Comparison of ENCODE assay signal across 12 cellular contexts in genomic region chr1:12158362-12159092, GRCh38. TPM values are rescaled to one million over a fixed set of nuclear protein-coding genes. Genes with fewer than 3 reads are reported as not detected.
DNase-seq lines count a peak whose midpoint lies in the region; ATAC-seq and TF ChIP-seq lines count a peak whose summit lies in the region.
"Had no signal": no experiment of that assay in that cellular context is flagged by ENCODE, and none has a peak within 500 bp of the region (broad histone marks: within the 10 kb centered on the region; RNA-seq: fewer than 3 reads in every experiment).

No MANE protein-coding gene starts in this region.

- no peaks in the 10 kb centered on the region for H4K20me1 ChIP-seq in OCI-LY7 (ENCODE audit: insufficient read depth, low read length)

- no TSS peak for BruUV-seq in OCI-LY7 (replicated peaks; lab: Mats Ljungman, UMichigan)

- peak overlapping the region; percentile 60 for H3K27ac Mint-ChIP-seq in CD8-positive, alpha-beta T cell
- peak overlapping the region; percentile 99 for H3K27ac Mint-ChIP-seq in activated naive CD4-positive, alpha-beta T cell treated with anti-CD3 and anti-CD28 coated beads, Interleukin-2, amount 50 U/mL, for 24 hours
- peak overlapping the region; percentile 63 to 91 (median 83) for H3K27ac Mint-ChIP-seq in naive thymus-derived CD8-positive, alpha-beta T cell

- POLR2A ChIA-PET in CD8-positive, alpha-beta T cell (lab: Charles Lee), result interaction anchor here (1.5 kb wide), 1 partner anchor 11 kb away, joined by 4 read pairs; no protein-coding TSS in a partner anchor
- POLR2A ChIA-PET in HEK293 (lab: Yijun Ruan, JAX) (interaction anchor here (0.7 kb wide), 1 partner anchor 392 kb away, joined by 7 read pairs; no protein-coding TSS in a partner anchor), OCI-LY7 (lab: Charles Lee) (interaction anchor here (0.6 kb wide), 1 partner anchor 1844 kb away, joined by 5 read pairs; no protein-coding TSS in a partner anchor)
- POLR2A ChIA-PET in naive thymus-derived CD8-positive, alpha-beta T cell (lab: Charles Lee), result interaction anchor here (0.7 to 5.5 kb wide), 2 partner anchors 8 to 180 kb away, joined by 3 to 77 read pairs; no protein-coding TSS in a partner anchor

- no peaks in the 10 kb centered on the region for H3K36me3 Mint-ChIP-seq in CD8-positive, alpha-beta T cell
- H3K36me3 Mint-ChIP-seq in activated naive CD4-positive, alpha-beta T cell treated with anti-CD3 and anti-CD28 coated beads, Interleukin-2, amount 50 U/mL, for 24 hours, result no peaks in the 10 kb centered on the region
- no peaks in the 10 kb centered on the region for H3K36me3 Mint-ChIP-seq in naive thymus-derived CD8-positive, alpha-beta T cell

- H2AFZ ChIP-seq in OCI-LY7 (ENCODE audit: low read length), result no peak overlapping the region

- H3K27me3 Mint-ChIP-seq in CD8-positive, alpha-beta T cell (ENCODE audit: low read depth), result no peaks in the 10 kb centered on the region
- no peaks in the 10 kb centered on the region for H3K27me3 Mint-ChIP-seq in activated naive CD4-positive, alpha-beta T cell treated with anti-CD3 and anti-CD28 coated beads, Interleukin-2, amount 50 U/mL, for 24 hours
- H3K27me3 Mint-ChIP-seq in naive thymus-derived CD8-positive, alpha-beta T cell, result no peaks in the 10 kb centered on the region

- intact Hi-C loops in CD8-positive, alpha-beta T cell (cut with DNase I, micrococcal nuclease), result loop anchor here in 1 of 2 experiments (1.0 kb wide), 1 partner anchor 8 kb away; no protein-coding TSS in a partner anchor
- intact Hi-C loops in OCI-LY7 (cut with micrococcal nuclease; ENCODE audit: unreplicated experiment), result no loop called here

- H3K4me1 ChIP-seq in CD8-positive, alpha-beta T cell (ENCODE audit: insufficient read depth, low read length), result peaks cover 57% of the 10 kb centered on the region
- no peaks in the 10 kb centered on the region for H3K4me1 ChIP-seq in HEK293 (ENCODE audit: control insufficient read depth, insufficient read depth, low read length)
- peaks cover 38% of the 10 kb centered on the region for H3K4me1 ChIP-seq in OCI-LY7 (ENCODE audit: insufficient read depth, low read length, poor library complexity, severe bottlenecking)

- H3K9me2 ChIP-seq in OCI-LY7 (ENCODE audit: insufficient read depth, low read length), result no peaks in the 10 kb centered on the region

- DNase-seq in CD8-positive, alpha-beta T cell, result peak in 1 of 7 experiments; percentile 33
- peak in 2 of 10 donors; percentile 24 to 51 for DNase-seq in naive thymus-derived CD8-positive, alpha-beta T cell
- DNase-seq in OCI-LY7 (ENCODE audit: low spot score) (no peak), C1 segment of cervical spinal cord (lab: John Stamatoyannopoulos, UW) (no peak)
- DNase-seq in stimulated activated CD4-positive, alpha-beta T cell treated with anti-CD3 and anti-CD28 coated beads, Interleukin-1b, Interleukin-23, amount 100 ng/mL, for 48 hours, result no peak
- DNase-seq: foreskin fibroblast, islet precursor cell, NCI-H2227 treated with DMSO at 0.1 percent for 48 hours, nucleus accumbens had no signal

- no peak overlapping the region for H3K4me2 ChIP-seq in OCI-LY7 (ENCODE audit: low read length)

- no peak overlapping the region for H3K27ac ChIP-seq in CD8-positive, alpha-beta T cell (ENCODE audit: low read depth, low read length)
- H3K27ac ChIP-seq in HEK293 (ENCODE audit: extremely low read depth, low read depth, low read length) (no peak overlapping the region), OCI-LY7 (ENCODE audit: low read depth, low read length, poor library complexity, severe bottlenecking) (no peak overlapping the region)
- H3K27ac ChIP-seq: RWPE1 had no signal

- no peak for ATAC-seq in CD8-positive, alpha-beta T cell
- ATAC-seq in naive thymus-derived CD8-positive, alpha-beta T cell, result peak in 1 of 2 donors; percentile 35

- no peak for TF ChIP-seq CTCF in CD8-positive, alpha-beta T cell (IDR thresholded peaks at IDR 0.05)
- no peak for TF ChIP-seq CTCF in HEK293 (tag by site-specific recombination; IDR thresholded peaks at IDR 0.05)
- no peak for TF ChIP-seq CTCF in OCI-LY7 (conservative IDR thresholded peaks at IDR 0.05; ENCODE audit: low read length)

- CTCF ChIA-PET in CD8-positive, alpha-beta T cell (lab: Charles Lee), result interaction anchor here (2.1 kb wide), 1 partner anchor 34 kb away, joined by 12 read pairs; no protein-coding TSS in a partner anchor
- CTCF ChIA-PET in HEK293 (lab: Yijun Ruan, JAX), result interaction anchor here (3.4 kb wide), 1 partner anchor 34 kb away, joined by 14 read pairs; no protein-coding TSS in a partner anchor
- CTCF ChIA-PET in OCI-LY7 (lab: Charles Lee; ENCODE audit: unreplicated experiment), result no interaction called here

- no peaks in the 10 kb centered on the region for H3K36me3 ChIP-seq in CD8-positive, alpha-beta T cell (ENCODE audit: insufficient read depth, low read length)
- H3K36me3 ChIP-seq in HEK293 (ENCODE audit: control insufficient read depth in 2 of 2, insufficient read depth in 1 of 2, low read length in 2 of 2) (no peaks in the 10 kb centered on the region), OCI-LY7 (ENCODE audit: insufficient read depth, low read length) (no peaks in the 10 kb centered on the region)

- peak overlapping the region; percentile 64 for H3K4me3 Mint-ChIP-seq in CD8-positive, alpha-beta T cell
- peak overlapping the region; percentile 87 for H3K4me3 Mint-ChIP-seq in activated naive CD4-positive, alpha-beta T cell treated with anti-CD3 and anti-CD28 coated beads, Interleukin-2, amount 50 U/mL, for 24 hours
- peak overlapping the region; percentile 47 to 85 (median 69) for H3K4me3 Mint-ChIP-seq in naive thymus-derived CD8-positive, alpha-beta T cell

- no peaks in the 10 kb centered on the region for H3K79me2 ChIP-seq in OCI-LY7 (ENCODE audit: insufficient read depth, low read depth, low read length)

- H3K27me3 ChIP-seq in CD8-positive, alpha-beta T cell (ENCODE audit: insufficient read depth, low read length), result no peaks in the 10 kb centered on the region

- H3K4me3 ChIP-seq in CD8-positive, alpha-beta T cell (ENCODE audit: low read depth, low read length), result no peak overlapping the region
- H3K4me3 ChIP-seq in HEK293 (ENCODE audit: low read depth, low read length), result no peak overlapping the region
- no peak overlapping the region for H3K4me3 ChIP-seq in OCI-LY7 (ENCODE audit: low read depth, low read length, poor library complexity, severe bottlenecking)

- peaks cover 68% of the 10 kb centered on the region for H3K4me1 Mint-ChIP-seq in CD8-positive, alpha-beta T cell (ENCODE audit: low read depth)
- H3K4me1 Mint-ChIP-seq in activated naive CD4-positive, alpha-beta T cell treated with anti-CD3 and anti-CD28 coated beads, Interleukin-2, amount 50 U/mL, for 24 hours, result peaks cover 81% of the 10 kb centered on the region
- peaks cover 34 to 79% (median 72%) of the 10 kb centered on the region in 4 donors for H3K4me1 Mint-ChIP-seq in naive thymus-derived CD8-positive, alpha-beta T cell

- H3K9me3 ChIP-seq in CD8-positive, alpha-beta T cell (ENCODE audit: low read length), result no peaks in the 10 kb centered on the region
- H3K9me3 ChIP-seq in HEK293 (ENCODE audit: control insufficient read depth, insufficient read depth, low read depth, low read length), result no peaks in the 10 kb centered on the region
- H3K9me3 ChIP-seq in OCI-LY7 (ENCODE audit: low read length), result no peaks in the 10 kb centered on the region

- no peaks in the 10 kb centered on the region for H3K9me3 Mint-ChIP-seq in CD8-positive, alpha-beta T cell
- H3K9me3 Mint-ChIP-seq in activated naive CD4-positive, alpha-beta T cell treated with anti-CD3 and anti-CD28 coated beads, Interleukin-2, amount 50 U/mL, for 24 hours, result no peaks in the 10 kb centered on the region
- peaks cover 0 to 1% (median 0%) of the 10 kb centered on the region in 9 donors for H3K9me3 Mint-ChIP-seq in naive thymus-derived CD8-positive, alpha-beta T cell

TF ChIP-seq in HEK293, 187 proteins besides CTCF, POLR2A, EP300 and RAD21:
- TF ChIP-seq PRDM1 (tag by site-specific recombination; IDR thresholded peaks at IDR 0.05), result 0 out of 2 replicates have a peak, but pooled peaks have one; percentile 13
- no peak for TF ChIP-seq KLF10 (tag by site-specific recombination; IDR thresholded peaks at IDR 0.05)

RNA-seq across cellular contexts. Expression of gene TNFRSF1B, which starts 8.3 kb away (rescaled TPM):
- 100 to 1,000 TPM in 1 of 2 experiments, 10 to 100 TPM in 1; 82.6 to 100 TPM for total RNA-seq in CD8-positive, alpha-beta T cell
- total RNA-seq in naive thymus-derived CD8-positive, alpha-beta T cell, result 10 to 100 TPM; 16.5 to 18.4 TPM
- polyA plus RNA-seq in naive thymus-derived CD8-positive, alpha-beta T cell, result 10 to 100 TPM; 19.7 to 64.6 (median 21.8) TPM
- total RNA-seq in OCI-LY7 (2014; rRNA removed; shearing (Covaris generic)), result not detected in 2 replicates
- not detected in 2 replicates for total RNA-seq in OCI-LY7 (2022)

Comparison
In these comparisons a context has a peak if more than half of its experiments do, and no peak if none do; other contexts are left out.
1. RNA of gene TNFRSF1B, which starts 8.3 kb away (total RNA-seq): 82.6 to 100 TPM in CD8-positive, alpha-beta T cell and 16.5 to 18.4 TPM in naive thymus-derived CD8-positive, alpha-beta T cell; not detected in OCI-LY7; every median in the first group is over 10 times any median in the second.
2. Peak in every context shown above with its lines, with median percentiles within 50 percentile points of each other: H3K27ac Mint-ChIP-seq and H3K4me3 Mint-ChIP-seq.